1 cellular context compared by ENCODE assay signal in genomic region chr10:75207079-75207867, GRCh38.
TF ChIP-seq lines count a peak whose summit lies in the region.

No MANE protein-coding gene starts in this region.

TF ChIP-seq in K562, 482 proteins besides CTCF, POLR2A, EP300 and RAD21 (continues in another document):
- TF ChIP-seq SMARCA4 (IDR thresholded peaks at IDR 0.05) (peak; percentile 29; the same call in 1 of the 2 replicates), RNF219 (CRISPR knock-in tag; IDR thresholded peaks at IDR 0.05) (no peak), SAP30 (IDR thresholded peaks at IDR 0.05; ENCODE audit: borderline replicate concordance, insufficient read depth, low read depth, low read length, poor library complexity, severe bottlenecking) (no peak), FOXM1 (IDR thresholded peaks at IDR 0.05; ENCODE audit: low read depth) (no peak), FOXM1 (CRISPR knock-in tag; IDR thresholded peaks at IDR 0.05; ENCODE audit: low read depth) (no peak), ZBTB33 (CRISPR knock-in tag; IDR thresholded peaks at IDR 0.05) (0 out of 2 replicates have a peak, but pooled peaks have one; percentile 5), PRMT5 (CRISPR knock-in tag; IDR thresholded peaks at IDR 0.05) (no peak), E4F1 (CRISPR knock-in tag; IDR thresholded peaks at IDR 0.05; ENCODE audit: borderline replicate concordance) (no peak), NFRKB (IDR thresholded peaks at IDR 0.05; ENCODE audit: low read depth) (no peak), ARNT (IDR thresholded peaks at IDR 0.05) (no peak), CBFA2T3 (IDR thresholded peaks at IDR 0.05) (no peak), NCOR1 (IDR thresholded peaks at IDR 0.05) (no peak), ZNF140 (CRISPR knock-in tag; IDR thresholded peaks at IDR 0.05) (no peak), AFF1 (IDR thresholded peaks at IDR 0.05; ENCODE audit: low read depth in 1 of 2, partially characterized antibody in 2 of 2) (no peak), SMARCE1 (IDR thresholded peaks at IDR 0.05) (0 out of 2 replicates have a peak, but pooled peaks have one; percentile 12), NR2C2 (CRISPR knock-in tag; IDR thresholded peaks at IDR 0.05) (no peak), NR2C2 (tag; IDR thresholded peaks at IDR 0.05) (0 out of 2 replicates have a peak, but pooled peaks have one; percentile 37), ZNF398 (CRISPR knock-in tag; IDR thresholded peaks at IDR 0.05) (no peak), NELFE (IDR thresholded peaks at IDR 0.05; ENCODE audit: insufficient read depth, insufficient read length) (no peak), TRIM24 (IDR thresholded peaks at IDR 0.05) (no peak), KDM4B (IDR thresholded peaks at IDR 0.05; ENCODE audit: borderline replicate concordance in 2 of 2, low read depth in 1 of 2) (no peak), PREB (CRISPR knock-in tag; IDR thresholded peaks at IDR 0.05) (no peak), ZMIZ1 (IDR thresholded peaks at IDR 0.05; ENCODE audit: low read depth in 2 of 2, low read length in 2 of 2) (no peak), ILK (tag; IDR thresholded peaks at IDR 0.05; ENCODE audit: borderline replicate concordance, low read depth) (no peak), ZNF253 (CRISPR knock-in tag; conservative IDR thresholded peaks at IDR 0.05) (no peak), SMAD2 (IDR thresholded peaks at IDR 0.05; ENCODE audit: low read depth, low read length) (no peak), TGIF2 (CRISPR knock-in tag; IDR thresholded peaks at IDR 0.05) (no peak), XRCC4 (IDR thresholded peaks at IDR 0.05; ENCODE audit: extremely low read depth, insufficient read depth, insufficient read length) (no peak), ETS1 (conservative IDR thresholded peaks at IDR 0.05; ENCODE audit: control insufficient read depth, low read depth, low read length) (no peak), CREB3L1 (IDR thresholded peaks at IDR 0.05; ENCODE audit: borderline replicate concordance, low read depth) (no peak), NCOA6 (IDR thresholded peaks at IDR 0.05) (no peak), MAX (CRISPR knock-in tag; IDR thresholded peaks at IDR 0.05) (peak; percentile 18; the same call in 1 of the 2 replicates), PTRF (tag; IDR thresholded peaks at IDR 0.05) (no peak), MTF1 (CRISPR knock-in tag; IDR thresholded peaks at IDR 0.05; ENCODE audit: borderline replicate concordance) (no peak), FOXA1 (IDR thresholded peaks at IDR 0.05; ENCODE audit: borderline replicate concordance) (no peak)
